Comparison of ENCODE assay signal across 1 cellular context in genomic region chr21:43726686-43727570, GRCh38.
TF ChIP-seq lines count a peak whose summit lies in the region.

No MANE protein-coding gene starts in this region.

TF ChIP-seq in HEK293, 187 proteins besides CTCF, POLR2A, EP300 and RAD21 (continued from another document):
- TF ChIP-seq ZNF148 (tag by site-specific recombination; IDR thresholded peaks at IDR 0.05; ENCODE audit: borderline replicate concordance): 0 out of 2 replicates have a peak, but pooled peaks have one; percentile 38
- TF ChIP-seq ZNF580 (tag by site-specific recombination; IDR thresholded peaks at IDR 0.05): no peak
- no peak for TF ChIP-seq ZSCAN18 (tag by site-specific recombination; IDR thresholded peaks at IDR 0.05)
- 0 out of 2 replicates have a peak, but pooled peaks have one; percentile 32 for TF ChIP-seq SALL2 (tag by site-specific recombination; IDR thresholded peaks at IDR 0.05; ENCODE audit: borderline replicate concordance)
- TF ChIP-seq ZNF596 (tag by site-specific recombination; IDR thresholded peaks at IDR 0.05): no peak
- TF ChIP-seq ZBTB21 (tag by site-specific recombination; IDR thresholded peaks at IDR 0.05): no peak
- TF ChIP-seq ZFP41 (tag by site-specific recombination; IDR thresholded peaks at IDR 0.05; ENCODE audit: borderline replicate concordance): no peak
- no peak for TF ChIP-seq ZBTB26 (tag by site-specific recombination; optimal IDR thresholded peaks at IDR 0.05)
- no peak for TF ChIP-seq ZNF19 (tag by site-specific recombination; IDR thresholded peaks at IDR 0.05; ENCODE audit: low read depth)
- no peak for TF ChIP-seq ZNF184 (tag by site-specific recombination; IDR thresholded peaks at IDR 0.05)
- 0 out of 2 replicates have a peak, but pooled peaks have one; percentile 44 for TF ChIP-seq KLF17 (tag by site-specific recombination; IDR thresholded peaks at IDR 0.05)
- 0 out of 2 replicates have a peak, but pooled peaks have one; percentile 29 for TF ChIP-seq ZNF707 (tag by site-specific recombination; IDR thresholded peaks at IDR 0.05)
- no peak for TF ChIP-seq ZEB2 (tag by site-specific recombination; IDR thresholded peaks at IDR 0.05)
- TF ChIP-seq EGR2 (tag by site-specific recombination; IDR thresholded peaks at IDR 0.05; ENCODE audit: low read depth): peak; percentile 97
- TF ChIP-seq ZNF18 (tag by site-specific recombination; IDR thresholded peaks at IDR 0.05): peak; percentile 65
- no peak for TF ChIP-seq ZNF560 (tag by site-specific recombination; IDR thresholded peaks at IDR 0.05; ENCODE audit: borderline replicate concordance)
- no peak for TF ChIP-seq ZNF510 (tag by site-specific recombination; IDR thresholded peaks at IDR 0.05; ENCODE audit: insufficient replicate concordance)
- no peak for TF ChIP-seq BCL11B (tag by site-specific recombination; IDR thresholded peaks at IDR 0.05; ENCODE audit: low read depth)
- TF ChIP-seq SCRT1 (tag by site-specific recombination; IDR thresholded peaks at IDR 0.05; ENCODE audit: borderline replicate concordance): no peak
- TF ChIP-seq WT1 (tag by site-specific recombination; IDR thresholded peaks at IDR 0.05): no peak
- 0 out of 2 replicates have a peak, but pooled peaks have one; percentile 7 for TF ChIP-seq ZNF121 (tag by site-specific recombination; IDR thresholded peaks at IDR 0.05)
- no peak for TF ChIP-seq ZNF394 (tag by site-specific recombination; IDR thresholded peaks at IDR 0.05; ENCODE audit: borderline replicate concordance)
- TF ChIP-seq PATZ1 (tag by site-specific recombination; IDR thresholded peaks at IDR 0.05): peak; percentile 43; the same call in 1 of the 2 replicates
- no peak for TF ChIP-seq ZNF513 (tag by site-specific recombination; IDR thresholded peaks at IDR 0.05)
- peak; percentile 99 for TF ChIP-seq ZFHX2 (tag by site-specific recombination; conservative IDR thresholded peaks at IDR 0.05)
- TF ChIP-seq ZNF449 (tag by site-specific recombination; IDR thresholded peaks at IDR 0.05): no peak
TF ChIP-seq in HEK293: peak in this region for 14.
